ENCODE assay signal across 15 cellular contexts in genomic region chr18:38076346-38077053, GRCh38.
DNase-seq lines count a peak whose midpoint lies in the region; TF ChIP-seq lines count a peak whose summit lies in the region.
"Had no signal": no experiment of that assay in that cellular context is flagged by ENCODE, and none has a peak within 500 bp of the region (broad histone marks: within the 10 kb centered on the region; RNA-seq: fewer than 3 reads in every experiment).

No MANE protein-coding gene starts in this region.

- peaks cover 12% of the 10 kb centered on the region for H3K4me1 ChIP-seq in OCI-LY3 (ENCODE audit: low read length)
- H3K4me1 ChIP-seq: BLaER1 treated with 17β-estradiol and CSF1 and Interleukin-3, amounts not matched to agents 10 nM and 100 nM had no signal

- DNase-seq in D341Med (ENCODE audit: low spot score) (peak; percentile 74), DMS53 (lab: John Stamatoyannopoulos, UW) (peak; percentile 92), NCI-H524 (lab: John Stamatoyannopoulos, UW) (peak; percentile 76 to 92), LoVo (ENCODE audit: low spot score) (no peak), NCI-H2227 (lab: John Stamatoyannopoulos, UW; ENCODE audit: unreplicated experiment) (no peak), dorsolateral prefrontal cortex (no peak), nucleus accumbens (lab: John Stamatoyannopoulos, UW) (no peak)
- DNase-seq: Calu3; CD8-positive, alpha-beta T cell; DMS79 treated with DMSO at 0.1 percent for 48 hours; GF-D8; H9; IMR-90 had no signal

- no peaks in the 10 kb centered on the region for H3K9me3 ChIP-seq in OCI-LY3 (ENCODE audit: insufficient read depth, low read length)
- H3K9me3 ChIP-seq: BLaER1 treated with 17β-estradiol and CSF1 and Interleukin-3, amounts not matched to agents 10 nM and 100 nM had no signal

- peak overlapping the region; percentile 14; the same call in 1 of the 2 replicates for H3K4me2 ChIP-seq in OCI-LY3 (ENCODE audit: low read length)
- H3K4me2 ChIP-seq: BLaER1 treated with 17β-estradiol and CSF1 and Interleukin-3, amounts not matched to agents 10 nM and 100 nM had no signal

- H3K79me2 ChIP-seq in OCI-LY3 (ENCODE audit: low read length), result no peaks in the 10 kb centered on the region

- no peaks in the 10 kb centered on the region for H3K36me3 ChIP-seq in OCI-LY3 (replicated peaks; ENCODE audit: low read depth, low read length)
- H3K36me3 ChIP-seq: BLaER1 treated with 17β-estradiol and CSF1 and Interleukin-3, amounts not matched to agents 10 nM and 100 nM had no signal

- no peak overlapping the region for H3K27ac ChIP-seq in OCI-LY3 (ENCODE audit: low read length)
- no peak overlapping the region for H3K27ac ChIP-seq in dorsolateral prefrontal cortex
- H3K27ac ChIP-seq: BLaER1 treated with 17β-estradiol and CSF1 and Interleukin-3, amounts not matched to agents 10 nM and 100 nM had no signal

- no peak overlapping the region for H2AFZ ChIP-seq in OCI-LY3 (ENCODE audit: low read depth, low read length)

- H4K20me1 ChIP-seq in OCI-LY3 (ENCODE audit: insufficient read depth, low read length), result no peaks in the 10 kb centered on the region
- H4K20me1 ChIP-seq: BLaER1 treated with 17β-estradiol and CSF1 and Interleukin-3, amounts not matched to agents 10 nM and 100 nM had no signal

- H3K9ac ChIP-seq in OCI-LY3 (ENCODE audit: low read length), result no peak overlapping the region
- H3K9ac ChIP-seq: BLaER1 treated with 17β-estradiol and CSF1 and Interleukin-3, amounts not matched to agents 10 nM and 100 nM had no signal

- intact Hi-C loops in dorsolateral prefrontal cortex (cut with DNase I), result no loop called here

- H3K27me3 ChIP-seq in OCI-LY3 (ENCODE audit: low read depth, low read length) (no peaks in the 10 kb centered on the region), dorsolateral prefrontal cortex (peaks cover 0 to under 1% (median 0%) of the 10 kb centered on the region in 45 donors)
- H3K27me3 ChIP-seq: BLaER1 treated with 17β-estradiol and CSF1 and Interleukin-3, amounts not matched to agents 10 nM and 100 nM had no signal

- no peak overlapping the region for H3K4me3 ChIP-seq in OCI-LY3 (ENCODE audit: low read length)
- no peak overlapping the region for H3K4me3 ChIP-seq in dorsolateral prefrontal cortex
- H3K4me3 ChIP-seq: BLaER1 treated with 17β-estradiol and CSF1 and Interleukin-3, amounts not matched to agents 10 nM and 100 nM had no signal

- TF ChIP-seq CTCF in OCI-LY3 (IDR thresholded peaks at IDR 0.05; ENCODE audit: low read depth, low read length), result no peak
- no peak for TF ChIP-seq CTCF in dorsolateral prefrontal cortex (IDR thresholded peaks at IDR 0.05 in 54 of 56, conservative IDR thresholded peaks at IDR 0.05 in 2 of 56; ENCODE audit: low read depth in 1 of 56, partially characterized antibody in 56 of 56)

Comparison
In these comparisons a context has a peak if more than half of its experiments do, and no peak if none do; other contexts are left out.
1. DNase-seq: peak in D341Med (single experiment), DMS53 (single experiment) and NCI-H524 (2 of 2); none in LoVo (single experiment), NCI-H2227 (single experiment), dorsolateral prefrontal cortex (0 of 10) and nucleus accumbens (0 of 56).